8 cellular contexts compared by ENCODE assay signal in genomic region chr11:102157219-102157618, GRCh38. TPM values are rescaled to one million over a fixed set of nuclear protein-coding genes. Genes with fewer than 3 reads are reported as not detected.
DNase-seq lines count a peak whose midpoint lies in the region; ATAC-seq, FAIRE-seq and TF ChIP-seq lines count a peak whose summit lies in the region.

No MANE protein-coding gene starts in this region.

- intact Hi-C loops in adrenal gland (cut with DNase I) (no loop called here), heart right ventricle (cut with DNase I) (loop anchor here in 2 of 10 donors (5.0 kb wide), 2 partner anchors 35 to 45 kb away; partner anchors contain the start of gene YAP1 (in 1 of the 2)), sciatic nerve (cut with DNase I) (no loop called here), esophagus squamous epithelium (cut with DNase I) (no loop called here)

- no peak for TF ChIP-seq POLR2A in H54 (IDR thresholded peaks at IDR 0.05; ENCODE audit: low read depth, low read length)
- no peak for TF ChIP-seq POLR2A in adrenal gland (IDR thresholded peaks at IDR 0.05)
- TF ChIP-seq POLR2A in esophagus squamous epithelium (IDR thresholded peaks at IDR 0.05) = no peak

- TF ChIP-seq CTCF in adrenal gland (IDR thresholded peaks at IDR 0.05) = no peak
- no peak for TF ChIP-seq CTCF in heart right ventricle (IDR thresholded peaks at IDR 0.05)
- TF ChIP-seq CTCF in esophagus squamous epithelium (IDR thresholded peaks at IDR 0.05) = no peak

- H3K27ac ChIP-seq in adrenal gland = no peak overlapping the region
- peak overlapping the region in 5 of 10 donors; percentile 14 to 53 (median 42) for H3K27ac ChIP-seq in heart right ventricle
- H3K27ac ChIP-seq in esophagus squamous epithelium = peak overlapping the region in 2 of 4 donors; percentile 42 to 64

- ATAC-seq in heart right ventricle (peak; percentile 59 to 98 (median 92)), sciatic nerve (peak; percentile 83), GM18858 (IDR thresholded peaks at IDR 0.05; ENCODE audit: unreplicated experiment) (no peak)

- peak; percentile 38 for FAIRE-seq in H54 (lab: Jason Lieb, UNC)

- no peaks in the 10 kb centered on the region for H3K9me3 ChIP-seq in adrenal gland (replicated peaks in 1 of 3)
- H3K9me3 ChIP-seq in heart right ventricle = no peaks in the 10 kb centered on the region
- H3K9me3 ChIP-seq in esophagus squamous epithelium = no peaks in the 10 kb centered on the region

- no peak overlapping the region for H3K4me3 ChIP-seq in adrenal gland
- no peak overlapping the region for H3K4me3 ChIP-seq in heart right ventricle
- no peak overlapping the region for H3K4me3 ChIP-seq in esophagus squamous epithelium

- WGBS in adrenal gland, 4 donors = 20 to 31% (median 28%) methylated on average over 2 of the region's 2 CpGs
- 14 to 17% methylated on average over 2 of the region's 2 CpGs for WGBS in heart right ventricle, 2 donors
- WGBS in esophagus squamous epithelium, 2 donors = 15 to 18% methylated on average over 2 of the region's 2 CpGs

- no peak for DNase-seq in H54 (ENCODE audit: insufficient read length, low spot score)
- peak; percentile 35 to 88 (median 74) for DNase-seq in adrenal gland
- DNase-seq in heart right ventricle = peak; percentile 21 to 67
- DNase-seq in sciatic nerve (ENCODE audit: low spot score) = no peak
- DNase-seq in NCI-H1417 (lab: John Stamatoyannopoulos, UW) = no peak
- DNase-seq in esophagus squamous epithelium (lab: John Stamatoyannopoulos, UW) = no peak
- no peak for DNase-seq in stimulated activated CD4-positive, alpha-beta T cell treated with anti-CD3 and anti-CD28 coated beads, Interleukin-4, amount 100 ng/mL, for 24 hours

- H3K36me3 ChIP-seq in adrenal gland (replicated peaks in 1 of 2) = no peaks in the 10 kb centered on the region
- peaks cover 0 to 2% (median 0%) of the 10 kb centered on the region in 9 donors for H3K36me3 ChIP-seq in heart right ventricle
- peaks cover 0 to 4% (median 0%) of the 10 kb centered on the region in 3 donors for H3K36me3 ChIP-seq in esophagus squamous epithelium

- H3K27me3 ChIP-seq in adrenal gland (no peaks in the 10 kb centered on the region), heart right ventricle (no peaks in the 10 kb centered on the region), esophagus squamous epithelium (no peaks in the 10 kb centered on the region)

- H3K4me1 ChIP-seq in adrenal gland (replicated peaks in 1 of 2) (peaks cover 15 to 18% of the 10 kb centered on the region in 2 donors), heart right ventricle (peaks cover 5 to 82% (median 54%) of the 10 kb centered on the region in 9 donors), esophagus squamous epithelium (peaks cover 13 to 91% (median 32%) of the 10 kb centered on the region in 3 donors)

RNA-seq across cellular contexts. Expression of gene YAP1, which starts 47.0 kb away (rescaled TPM):
- total RNA-seq in adrenal gland = 100 to 1,000 TPM in 5 of 8 donors, 10 to 100 TPM in 3; 34.9 to 135 (median 105) TPM
- 10 to 100 TPM; 16.3 to 39.0 (median 19.8) TPM for polyA plus RNA-seq in adrenal gland
- total RNA-seq in heart right ventricle = 10 to 100 TPM; 56.5 to 91.3 (median 68.7) TPM
- polyA plus RNA-seq in heart right ventricle = 10 to 100 TPM; 15.7 to 19.8 TPM
- 112 TPM for total RNA-seq in sciatic nerve
- total RNA-seq in esophagus squamous epithelium = 100 to 1,000 TPM in 3 of 4 donors, 10 to 100 TPM in 1; 97.0 to 177 (median 142) TPM

Comparison
In these comparisons a context has a peak if more than half of its experiments do, and no peak if none do; other contexts are left out.
1. DNase-seq: peak in adrenal gland (7 of 7) and heart right ventricle (2 of 2); none in H54 (single experiment), sciatic nerve (single experiment), NCI-H1417 (0 of 3), esophagus squamous epithelium (single experiment) and stimulated activated CD4-positive, alpha-beta T cell treated with anti-CD3 and anti-CD28 coated beads, Interleukin-4, amount 100 ng/mL, for 24 hours (single experiment).